Comparison of ENCODE assay signal across 1 cellular context in genomic region chr5:35777358-35778087, GRCh38.
TF ChIP-seq lines count a peak whose summit lies in the region.

No MANE protein-coding gene starts in this region.

TF ChIP-seq in K562, 482 proteins besides CTCF, POLR2A, EP300 and RAD21 (continued from another document):
- peak; percentile 32; the same call in 1 of the 2 replicates for TF ChIP-seq SMC3 (conservative IDR thresholded peaks at IDR 0.05; ENCODE audit: insufficient read depth, low read depth, low read length)
- no peak for TF ChIP-seq NCOA1 (IDR thresholded peaks at IDR 0.05; ENCODE audit: low read depth)
- no peak for TF ChIP-seq STAT6 (CRISPR knock-in tag; IDR thresholded peaks at IDR 0.05)
